8 cellular contexts compared by ENCODE assay signal in genomic region chr16:81445926-81446317, GRCh38.
DNase-seq lines count a peak whose midpoint lies in the region; ATAC-seq and TF ChIP-seq lines count a peak whose summit lies in the region.

No MANE protein-coding gene starts in this region.

- no peaks in the 10 kb centered on the region for H3K36me3 ChIP-seq in parathyroid adenoma (ENCODE audit: control insufficient read depth, insufficient read depth, low read length)

- H3K4me2 ChIP-seq in parathyroid adenoma (ENCODE audit: low read length) = peak overlapping the region; percentile 72

- peaks cover 6% of the 10 kb centered on the region for H3K79me2 ChIP-seq in parathyroid adenoma

- H2AFZ ChIP-seq in parathyroid adenoma = peak overlapping the region; percentile 82

- in situ Hi-C loops in GM13977 (cut with MboI; ENCODE audit: low pct_unique_long_range_greater_than_20kb, low sequenced_read_pairs, unreplicated experiment) = no loop called here

- H3K27ac ChIP-seq in parathyroid adenoma = peak overlapping the region; percentile 53

- DNase-seq in NCI-H345 treated with DMSO at 0.1 percent for 48 hours (lab: John Stamatoyannopoulos, UW; ENCODE audit: unreplicated experiment) = peak; percentile 87
- DNase-seq in NCI-H345 (lab: John Stamatoyannopoulos, UW) = no peak
- peak; percentile 41 for DNase-seq in OCI-M1 (lab: John Stamatoyannopoulos, UW)
- DNase-seq in epithelial cell of esophagus (ENCODE audit: low read depth) = no peak
- DNase-seq in T-helper 9 cell = no peak
- no peak for DNase-seq in GM13977 (ENCODE audit: low spot score)

- no peaks in the 10 kb centered on the region for H3K27me3 ChIP-seq in parathyroid adenoma (ENCODE audit: control insufficient read depth, insufficient read depth, low read length)

- TF ChIP-seq CTCF in epithelial cell of esophagus (IDR thresholded peaks at IDR 0.05; ENCODE audit: insufficient read depth, low read depth, low read length, missing control alignments) (no peak), parathyroid adenoma (IDR thresholded peaks at IDR 0.05) (no peak), GM13977 (IDR thresholded peaks at IDR 0.05; ENCODE audit: extremely low read depth, insufficient read depth, missing control alignments) (no peak)

- H3K9me3 ChIP-seq in parathyroid adenoma (ENCODE audit: control insufficient read depth, low read length) = no peaks in the 10 kb centered on the region

- ATAC-seq in HG02885 (IDR thresholded peaks at IDR 0.05; ENCODE audit: poor library complexity, unreplicated experiment) = no peak

- H3K4me3 ChIP-seq in epithelial cell of esophagus (ENCODE audit: low read length) (peak overlapping the region; percentile 97), parathyroid adenoma (ENCODE audit: low read depth, low read length) (peak overlapping the region; percentile 51)

- H3K9ac ChIP-seq in parathyroid adenoma = peak overlapping the region; percentile 50

- no peaks in the 10 kb centered on the region for H3K4me1 ChIP-seq in parathyroid adenoma

Comparison
In these comparisons a context has a peak if more than half of its experiments do, and no peak if none do; other contexts are left out.
1. DNase-seq: peak in NCI-H345 treated with DMSO at 0.1 percent for 48 hours (single experiment) and OCI-M1 (single experiment); none in NCI-H345 (single experiment), epithelial cell of esophagus (single experiment), T-helper 9 cell (single experiment) and GM13977 (single experiment).